In the genomic region with DNA sequence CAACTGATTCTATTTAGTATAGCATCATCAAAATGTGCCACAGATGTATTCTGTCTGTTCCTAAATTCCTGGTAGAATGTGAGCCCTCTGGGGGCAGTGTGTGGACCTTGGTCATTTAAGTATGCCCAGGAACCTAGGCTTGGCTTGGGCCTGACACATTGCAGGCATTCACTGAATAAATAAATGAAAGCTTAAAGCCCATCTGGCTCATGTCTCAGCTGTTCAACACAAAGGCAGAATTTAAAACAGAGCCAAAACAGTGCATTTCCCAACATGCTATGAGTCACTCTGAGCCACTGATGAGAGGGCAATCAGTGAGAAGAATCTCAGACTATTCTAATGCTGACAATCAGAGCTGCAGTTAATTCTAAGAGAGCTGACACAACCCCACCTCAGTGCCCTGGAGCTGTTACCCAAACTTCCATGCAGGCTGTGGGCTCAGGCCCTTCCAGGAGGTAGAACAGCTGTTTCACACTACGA, we compare ENCODE assay signal across 1 cellular context.
TF ChIP-seq lines count a peak whose summit lies in the region.

No MANE protein-coding gene starts in this region.

TF ChIP-seq in WTC11, 78 proteins besides CTCF, POLR2A, EP300 and RAD21:
- peak; percentile 51; the same call in 1 of the 2 replicates for TF ChIP-seq GABPB1 (CRISPR knock-in tag; IDR thresholded peaks at IDR 0.05)
- no peak for TF ChIP-seq ELF4 (CRISPR knock-in tag; IDR thresholded peaks at IDR 0.05; ENCODE audit: low read depth)
